ENCODE assay signal across 1 cellular context in genomic region chr2:127810637-127811396, GRCh38.
A peak's percentile ranks its signal among the peaks of the same experiment; 100 is the strongest.
TF ChIP-seq lines count a peak whose summit lies in the region.

TSS of gene WDR33 (minus strand) at chr2:127811171. CDS start at chr2:127770981, 40,190 bp downstream.

TF ChIP-seq in K562, 482 proteins besides CTCF, POLR2A, EP300 and RAD21 (continued from another document and continues in another):
- TF ChIP-seq, protein P1, sequence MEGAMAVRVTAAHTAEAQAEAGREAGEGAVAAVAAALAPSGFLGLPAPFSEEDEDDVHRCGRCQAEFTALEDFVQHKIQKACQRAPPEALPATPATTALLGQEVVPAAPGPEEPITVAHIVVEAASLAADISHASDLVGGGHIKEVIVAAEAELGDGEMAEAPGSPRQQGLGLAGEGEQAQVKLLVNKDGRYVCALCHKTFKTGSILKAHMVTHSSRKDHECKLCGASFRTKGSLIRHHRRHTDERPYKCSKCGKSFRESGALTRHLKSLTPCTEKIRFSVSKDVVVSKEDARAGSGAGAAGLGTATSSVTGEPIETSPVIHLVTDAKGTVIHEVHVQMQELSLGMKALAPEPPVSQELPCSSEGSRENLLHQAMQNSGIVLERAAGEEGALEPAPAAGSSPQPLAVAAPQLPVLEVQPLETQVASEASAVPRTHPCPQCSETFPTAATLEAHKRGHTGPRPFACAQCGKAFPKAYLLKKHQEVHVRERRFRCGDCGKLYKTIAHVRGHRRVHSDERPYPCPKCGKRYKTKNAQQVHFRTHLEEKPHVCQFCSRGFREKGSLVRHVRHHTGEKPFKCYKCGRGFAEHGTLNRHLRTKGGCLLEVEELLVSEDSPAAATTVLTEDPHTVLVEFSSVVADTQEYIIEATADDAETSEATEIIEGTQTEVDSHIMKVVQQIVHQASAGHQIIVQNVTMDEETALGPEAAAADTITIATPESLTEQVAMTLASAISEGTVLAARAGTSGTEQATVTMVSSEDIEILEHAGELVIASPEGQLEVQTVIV (CRISPR knock-in tag; IDR thresholded peaks at IDR 0.05; ENCODE audit: borderline replicate concordance) = peak; percentile 88
- TF ChIP-seq CHD1 (IDR thresholded peaks at IDR 0.05; ENCODE audit: low read length) (no peak), GABPB1 (CRISPR knock-in tag; IDR thresholded peaks at IDR 0.05) (peak; percentile 70), NRF1 (conservative IDR thresholded peaks at IDR 0.05 in 1 of 2, IDR thresholded peaks at IDR 0.05 in 1 of 2) (peak; percentile 92 to 94), TAF9B (IDR thresholded peaks at IDR 0.05; ENCODE audit: partially characterized antibody) (peak; percentile 94), ZBTB2 (IDR thresholded peaks at IDR 0.05) (peak; percentile 98), PRMT5 (CRISPR knock-in tag; IDR thresholded peaks at IDR 0.05) (no peak), HDAC8 (tag; IDR thresholded peaks at IDR 0.05) (peak; percentile 22; the same call in 1 of the 2 replicates), NR0B1 (IDR thresholded peaks at IDR 0.05; ENCODE audit: partially characterized antibody) (no peak), CTBP1 (IDR thresholded peaks at IDR 0.05; ENCODE audit: borderline replicate concordance) (peak; percentile 79), CREM (IDR thresholded peaks at IDR 0.05; ENCODE audit: low read depth) (peak; percentile 95), NR2C2 (CRISPR knock-in tag; IDR thresholded peaks at IDR 0.05) (peak; percentile 24), NR2C2 (tag; IDR thresholded peaks at IDR 0.05) (peak; percentile 89), KDM5B (IDR thresholded peaks at IDR 0.05; ENCODE audit: insufficient replicate concordance, low read depth, low read length) (peak; percentile 89), CC2D1A (IDR thresholded peaks at IDR 0.05) (no peak), THRAP3 (IDR thresholded peaks at IDR 0.05; ENCODE audit: borderline replicate concordance) (peak; percentile 0; the same call in 1 of the 2 replicates), NONO (IDR thresholded peaks at IDR 0.05; ENCODE audit: low read depth in 2 of 2, low read length in 1 of 2) (0 out of 4 replicates have a peak, but pooled peaks of 1 of the 2 experiments have one; percentile 8), SOX6 (IDR thresholded peaks at IDR 0.05) (0 out of 2 replicates have a peak, but pooled peaks have one; percentile 43), NFRKB (IDR thresholded peaks at IDR 0.05; ENCODE audit: low read depth) (peak; percentile 97), CBFB (CRISPR knock-in tag; IDR thresholded peaks at IDR 0.05) (peak; percentile 23; the same call in 1 of the 2 replicates), KDM2B (CRISPR knock-in tag; IDR thresholded peaks at IDR 0.05) (peak; percentile 75; the same call in 1 of the 2 replicates), JUND (IDR thresholded peaks at IDR 0.05; ENCODE audit: borderline replicate concordance, low read depth, low read length) (0 out of 2 replicates have a peak, but pooled peaks have one; percentile 36), JUND (tag; IDR thresholded peaks at IDR 0.05; ENCODE audit: borderline replicate concordance, low read depth, low read length) (no peak; the same call in 2 of the 3 replicates), NR4A1 (CRISPR knock-in tag; IDR thresholded peaks at IDR 0.05) (no peak), NR4A1 (tag; IDR thresholded peaks at IDR 0.05) (0 out of 2 replicates have a peak, but pooled peaks have one; percentile 17), BHLHE40 (IDR thresholded peaks at IDR 0.05; ENCODE audit: low read length) (peak; percentile 67), PKNOX1 (IDR thresholded peaks at IDR 0.05) (peak; percentile 43), KDM4B (IDR thresholded peaks at IDR 0.05; ENCODE audit: borderline replicate concordance in 2 of 2, low read depth in 1 of 2) (0 out of 4 replicates have a peak, but pooled peaks of 1 of the 2 experiments have one; percentile 40), FOXJ3 (CRISPR knock-in tag; IDR thresholded peaks at IDR 0.05) (no peak), HIVEP1 (CRISPR knock-in tag; IDR thresholded peaks at IDR 0.05) (no peak), ZNF583 (CRISPR knock-in tag; IDR thresholded peaks at IDR 0.05) (no peak), ZFP30 (CRISPR knock-in tag; IDR thresholded peaks at IDR 0.05; ENCODE audit: borderline replicate concordance) (no peak), POLR2H (tag; IDR thresholded peaks at IDR 0.05; ENCODE audit: low read depth) (peak; percentile 93), ZFX (CRISPR knock-in tag; IDR thresholded peaks at IDR 0.05) (peak; percentile 98), PML (IDR thresholded peaks at IDR 0.05; ENCODE audit: low read length) (peak; percentile 72), TAF7 (tag; IDR thresholded peaks at IDR 0.05) (peak; percentile 96), TEAD4 (IDR thresholded peaks at IDR 0.05; ENCODE audit: low read length) (no peak), TEAD4 (CRISPR knock-in tag; IDR thresholded peaks at IDR 0.05; ENCODE audit: borderline replicate concordance) (0 out of 2 replicates have a peak, but pooled peaks have one; percentile 20), GATA2 (CRISPR knock-in tag; IDR thresholded peaks at IDR 0.05) (peak; percentile 28; the same call in 1 of the 2 replicates), TOE1 (IDR thresholded peaks at IDR 0.05; ENCODE audit: borderline replicate concordance) (peak; percentile 37; the same call in 1 of the 2 replicates), TOE1 (CRISPR knock-in tag; IDR thresholded peaks at IDR 0.05; ENCODE audit: borderline replicate concordance, low read depth) (no peak), HCFC1 (IDR thresholded peaks at IDR 0.05; ENCODE audit: low read depth, low read length) (peak; percentile 44; the same call in 1 of the 2 replicates)
- TF ChIP-seq, protein P2, sequence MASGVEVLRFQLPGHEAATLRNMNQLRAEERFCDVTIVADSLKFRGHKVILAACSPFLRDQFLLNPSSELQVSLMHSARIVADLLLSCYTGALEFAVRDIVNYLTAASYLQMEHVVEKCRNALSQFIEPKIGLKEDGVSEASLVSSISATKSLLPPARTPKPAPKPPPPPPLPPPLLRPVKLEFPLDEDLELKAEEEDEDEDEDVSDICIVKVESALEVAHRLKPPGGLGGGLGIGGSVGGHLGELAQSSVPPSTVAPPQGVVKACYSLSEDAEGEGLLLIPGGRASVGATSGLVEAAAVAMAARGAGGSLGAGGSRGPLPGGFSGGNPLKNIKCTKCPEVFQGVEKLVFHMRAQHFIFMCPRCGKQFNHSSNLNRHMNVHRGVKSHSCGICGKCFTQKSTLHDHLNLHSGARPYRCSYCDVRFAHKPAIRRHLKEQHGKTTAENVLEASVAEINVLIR (CRISPR knock-in tag; IDR thresholded peaks at IDR 0.05) = peak; percentile 76
- TF ChIP-seq, protein P3, sequence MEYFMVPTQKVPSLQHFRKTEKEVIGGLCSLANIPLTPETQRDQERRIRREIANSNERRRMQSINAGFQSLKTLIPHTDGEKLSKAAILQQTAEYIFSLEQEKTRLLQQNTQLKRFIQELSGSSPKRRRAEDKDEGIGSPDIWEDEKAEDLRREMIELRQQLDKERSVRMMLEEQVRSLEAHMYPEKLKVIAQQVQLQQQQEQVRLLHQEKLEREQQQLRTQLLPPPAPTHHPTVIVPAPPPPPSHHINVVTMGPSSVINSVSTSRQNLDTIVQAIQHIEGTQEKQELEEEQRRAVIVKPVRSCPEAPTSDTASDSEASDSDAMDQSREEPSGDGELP (CRISPR knock-in tag; IDR thresholded peaks at IDR 0.05; ENCODE audit: borderline replicate concordance) = peak; percentile 79
- TF ChIP-seq, protein P4, sequence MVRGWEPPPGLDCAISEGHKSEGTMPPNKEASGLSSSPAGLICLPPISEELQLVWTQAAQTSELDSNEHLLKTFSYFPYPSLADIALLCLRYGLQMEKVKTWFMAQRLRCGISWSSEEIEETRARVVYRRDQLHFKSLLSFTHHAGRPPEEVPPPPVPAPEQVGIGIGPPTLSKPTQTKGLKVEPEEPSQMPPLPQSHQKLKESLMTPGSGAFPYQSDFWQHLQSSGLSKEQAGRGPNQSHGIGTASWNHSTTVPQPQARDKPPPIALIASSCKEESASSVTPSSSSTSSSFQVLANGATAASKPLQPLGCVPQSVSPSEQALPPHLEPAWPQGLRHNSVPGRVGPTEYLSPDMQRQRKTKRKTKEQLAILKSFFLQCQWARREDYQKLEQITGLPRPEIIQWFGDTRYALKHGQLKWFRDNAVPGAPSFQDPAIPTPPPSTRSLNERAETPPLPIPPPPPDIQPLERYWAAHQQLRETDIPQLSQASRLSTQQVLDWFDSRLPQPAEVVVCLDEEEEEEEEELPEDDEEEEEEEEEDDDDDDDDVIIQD (CRISPR knock-in tag; IDR thresholded peaks at IDR 0.05) = 0 out of 2 replicates have a peak, but pooled peaks have one; percentile 39
- TF ChIP-seq, protein P5, sequence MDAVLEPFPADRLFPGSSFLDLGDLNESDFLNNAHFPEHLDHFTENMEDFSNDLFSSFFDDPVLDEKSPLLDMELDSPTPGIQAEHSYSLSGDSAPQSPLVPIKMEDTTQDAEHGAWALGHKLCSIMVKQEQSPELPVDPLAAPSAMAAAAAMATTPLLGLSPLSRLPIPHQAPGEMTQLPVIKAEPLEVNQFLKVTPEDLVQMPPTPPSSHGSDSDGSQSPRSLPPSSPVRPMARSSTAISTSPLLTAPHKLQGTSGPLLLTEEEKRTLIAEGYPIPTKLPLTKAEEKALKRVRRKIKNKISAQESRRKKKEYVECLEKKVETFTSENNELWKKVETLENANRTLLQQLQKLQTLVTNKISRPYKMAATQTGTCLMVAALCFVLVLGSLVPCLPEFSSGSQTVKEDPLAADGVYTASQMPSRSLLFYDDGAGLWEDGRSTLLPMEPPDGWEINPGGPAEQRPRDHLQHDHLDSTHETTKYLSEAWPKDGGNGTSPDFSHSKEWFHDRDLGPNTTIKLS (IDR thresholded peaks at IDR 0.05; ENCODE audit: borderline replicate concordance, low read depth) = 0 out of 2 replicates have a peak, but pooled peaks have one; percentile 50
- TF ChIP-seq, protein P6, sequence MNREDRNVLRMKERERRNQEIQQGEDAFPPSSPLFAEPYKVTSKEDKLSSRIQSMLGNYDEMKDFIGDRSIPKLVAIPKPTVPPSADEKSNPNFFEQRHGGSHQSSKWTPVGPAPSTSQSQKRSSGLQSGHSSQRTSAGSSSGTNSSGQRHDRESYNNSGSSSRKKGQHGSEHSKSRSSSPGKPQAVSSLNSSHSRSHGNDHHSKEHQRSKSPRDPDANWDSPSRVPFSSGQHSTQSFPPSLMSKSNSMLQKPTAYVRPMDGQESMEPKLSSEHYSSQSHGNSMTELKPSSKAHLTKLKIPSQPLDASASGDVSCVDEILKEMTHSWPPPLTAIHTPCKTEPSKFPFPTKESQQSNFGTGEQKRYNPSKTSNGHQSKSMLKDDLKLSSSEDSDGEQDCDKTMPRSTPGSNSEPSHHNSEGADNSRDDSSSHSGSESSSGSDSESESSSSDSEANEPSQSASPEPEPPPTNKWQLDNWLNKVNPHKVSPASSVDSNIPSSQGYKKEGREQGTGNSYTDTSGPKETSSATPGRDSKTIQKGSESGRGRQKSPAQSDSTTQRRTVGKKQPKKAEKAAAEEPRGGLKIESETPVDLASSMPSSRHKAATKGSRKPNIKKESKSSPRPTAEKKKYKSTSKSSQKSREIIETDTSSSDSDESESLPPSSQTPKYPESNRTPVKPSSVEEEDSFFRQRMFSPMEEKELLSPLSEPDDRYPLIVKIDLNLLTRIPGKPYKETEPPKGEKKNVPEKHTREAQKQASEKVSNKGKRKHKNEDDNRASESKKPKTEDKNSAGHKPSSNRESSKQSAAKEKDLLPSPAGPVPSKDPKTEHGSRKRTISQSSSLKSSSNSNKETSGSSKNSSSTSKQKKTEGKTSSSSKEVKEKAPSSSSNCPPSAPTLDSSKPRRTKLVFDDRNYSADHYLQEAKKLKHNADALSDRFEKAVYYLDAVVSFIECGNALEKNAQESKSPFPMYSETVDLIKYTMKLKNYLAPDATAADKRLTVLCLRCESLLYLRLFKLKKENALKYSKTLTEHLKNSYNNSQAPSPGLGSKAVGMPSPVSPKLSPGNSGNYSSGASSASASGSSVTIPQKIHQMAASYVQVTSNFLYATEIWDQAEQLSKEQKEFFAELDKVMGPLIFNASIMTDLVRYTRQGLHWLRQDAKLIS (CRISPR knock-in tag; IDR thresholded peaks at IDR 0.05) = peak; percentile 84
- TF ChIP-seq, protein P7, sequence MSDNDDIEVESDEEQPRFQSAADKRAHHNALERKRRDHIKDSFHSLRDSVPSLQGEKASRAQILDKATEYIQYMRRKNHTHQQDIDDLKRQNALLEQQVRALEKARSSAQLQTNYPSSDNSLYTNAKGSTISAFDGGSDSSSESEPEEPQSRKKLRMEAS (CRISPR knock-in tag; IDR thresholded peaks at IDR 0.05) = peak; percentile 93
- TF ChIP-seq, protein P8, sequence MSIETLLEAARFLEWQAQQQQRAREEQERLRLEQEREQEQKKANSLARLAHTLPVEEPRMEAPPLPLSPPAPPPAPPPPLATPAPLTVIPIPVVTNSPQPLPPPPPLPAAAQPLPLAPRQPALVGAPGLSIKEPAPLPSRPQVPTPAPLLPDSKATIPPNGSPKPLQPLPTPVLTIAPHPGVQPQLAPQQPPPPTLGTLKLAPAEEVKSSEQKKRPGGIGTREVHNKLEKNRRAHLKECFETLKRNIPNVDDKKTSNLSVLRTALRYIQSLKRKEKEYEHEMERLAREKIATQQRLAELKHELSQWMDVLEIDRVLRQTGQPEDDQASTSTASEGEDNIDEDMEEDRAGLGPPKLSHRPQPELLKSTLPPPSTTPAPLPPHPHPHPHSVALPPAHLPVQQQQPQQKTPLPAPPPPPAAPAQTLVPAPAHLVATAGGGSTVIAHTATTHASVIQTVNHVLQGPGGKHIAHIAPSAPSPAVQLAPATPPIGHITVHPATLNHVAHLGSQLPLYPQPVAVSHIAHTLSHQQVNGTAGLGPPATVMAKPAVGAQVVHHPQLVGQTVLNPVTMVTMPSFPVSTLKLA (conservative IDR thresholded peaks at IDR 0.05) = peak; percentile 77 to 80
